ENCODE assay signal across 24 cellular contexts in the genomic region with DNA sequence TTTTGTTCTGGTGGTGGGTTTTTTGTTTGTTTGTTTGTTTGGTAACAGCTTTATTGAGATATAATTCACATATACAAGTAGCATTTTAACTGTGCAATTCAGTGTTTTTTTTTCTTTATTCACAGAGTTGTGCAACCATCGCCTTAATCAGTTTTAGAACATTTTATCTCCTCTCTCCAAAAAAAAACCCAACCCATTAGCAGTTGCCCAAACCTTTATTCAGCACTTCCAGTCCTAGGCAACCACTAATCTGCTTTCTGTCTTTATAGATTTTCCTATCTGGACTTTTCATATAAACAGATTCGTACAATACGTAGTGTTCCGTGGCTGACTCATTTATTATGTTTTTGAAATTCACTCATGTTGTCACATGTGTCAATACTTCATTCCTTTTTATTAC. TPM values are rescaled to one million over a fixed set of nuclear protein-coding genes. Genes with fewer than 3 reads are reported as not detected.
DNase-seq lines count a peak whose midpoint lies in the region; ATAC-seq, FAIRE-seq and TF ChIP-seq lines count a peak whose summit lies in the region.
"Had no signal": no experiment of that assay in that cellular context is flagged by ENCODE, and none has a peak within 500 bp of the region (broad histone marks: within the 10 kb centered on the region; RNA-seq: fewer than 3 reads in every experiment).

No MANE protein-coding gene starts in this region.

- POLR2A ChIA-PET in K562 (lab: Yijun Ruan, JAX): interaction anchor here (1.4 kb wide), 1 partner anchor 10 kb away, joined by 5 read pairs; no protein-coding TSS in a partner anchor

- in situ Hi-C loops in K562 (cut with MboI): no loop called here

- no peak for FAIRE-seq in K562 (lab: Jason Lieb, UNC)
- FAIRE-seq: G401.6, GM12892, GM18507 had no signal

- BruUV-seq in K562 (replicated peaks; lab: Mats Ljungman, UMichigan): no TSS peak

- TF ChIP-seq EP300 in K562 (IDR thresholded peaks at IDR 0.05; ENCODE audit: low read length): no peak

- H3K4me1 ChIP-seq in right atrium auricular region (peaks cover 0 to 5% of the 10 kb centered on the region in 2 donors), K562 (replicated peaks in 1 of 2; ENCODE audit: control insufficient read depth in 2 of 2, insufficient read depth in 2 of 2, low read length in 2 of 2) (0 out of 5 replicates have a peak, but pooled peaks cover 0 to 5% of the 10 kb centered on the region in 2 experiments), osteoblast (ENCODE audit: insufficient read depth, low read length) (peaks cover 8% of the 10 kb centered on the region)
- H3K4me1 ChIP-seq: HAP-1 had no signal

- no peak overlapping the region for H3K4me2 ChIP-seq in K562 (ENCODE audit: insufficient read depth, low read length)
- no peak overlapping the region for H3K4me2 ChIP-seq in osteoblast (ENCODE audit: insufficient read depth, low read length)
- H3K4me2 ChIP-seq: GM23338 had no signal

- no peak for DNase-seq in left cardiac atrium
- DNase-seq in right atrium auricular region (ENCODE audit: low spot score): no peak
- DNase-seq in K562 (ENCODE audit: extremely low read depth in 1 of 4, low spot score in 3 of 4): no peak
- DNase-seq in fibroblast of the aortic adventitia (ENCODE audit: low read depth): peak; percentile 59
- DNase-seq in osteoblast (ENCODE audit: insufficient read length, low spot score, missing footprints): no peak
- no peak for DNase-seq in kidney tubule cell (ENCODE audit: low spot score)
- DNase-seq in substantia nigra (lab: John Stamatoyannopoulos, UW): no peak
- DNase-seq: 8988T; AML-193; CD8-positive, alpha-beta memory T cell; Kasumi-1; MG63; NCI-H1048; NCI-H1417 treated with DMSO at 0.1 percent for 48 hours; NCI-H187; NCI-H446; NCI-H526 had no signal

- peak; percentile 50 to 87 for ATAC-seq in left cardiac atrium
- ATAC-seq in K562: no peak
- ATAC-seq in GM18502 (IDR thresholded peaks at IDR 0.05; ENCODE audit: poor library complexity, unreplicated experiment): no peak
- ATAC-seq: GM23338 had no signal

- no peaks in the 10 kb centered on the region for H3K27me3 ChIP-seq in right atrium auricular region
- H3K27me3 ChIP-seq in K562 (ENCODE audit: control insufficient read depth in 2 of 2, insufficient read depth in 2 of 2, low read length in 2 of 2): no peaks in the 10 kb centered on the region
- no peaks in the 10 kb centered on the region for H3K27me3 ChIP-seq in osteoblast (ENCODE audit: insufficient read depth, low read length)
- H3K27me3 ChIP-seq: MG63 had no signal

- H3K36me3 ChIP-seq in right atrium auricular region: no peaks in the 10 kb centered on the region
- peaks cover 14% of the 10 kb centered on the region; the same call in 1 of the 3 replicates for H3K36me3 ChIP-seq in K562 (ENCODE audit: control insufficient read depth, insufficient read depth, low read length)
- H3K36me3 ChIP-seq in osteoblast (ENCODE audit: insufficient read depth, low read length): no peaks in the 10 kb centered on the region

- TF ChIP-seq POLR2A in K562 (conservative IDR thresholded peaks at IDR 0.05): no peak

- H3K27ac ChIP-seq in right atrium auricular region (no peak overlapping the region), K562 (ENCODE audit: extremely low read depth, low read depth, low read length) (no peak overlapping the region), osteoblast (ENCODE audit: low read depth, low read length) (peak overlapping the region; percentile 4), substantia nigra (ENCODE audit: low read depth, low read length, poor library complexity, severe bottlenecking) (no peak overlapping the region)
- H3K27ac ChIP-seq: C4-2B had no signal

- no peak overlapping the region for H2AFZ ChIP-seq in K562 (ENCODE audit: low read depth, low read length)
- H2AFZ ChIP-seq in osteoblast (ENCODE audit: low read length): no peak overlapping the region
- H2AFZ ChIP-seq: GM23338 had no signal

- H3K9me1 ChIP-seq in K562 (ENCODE audit: control insufficient read depth, insufficient read depth, low read length): no peaks in the 10 kb centered on the region

- intact Hi-C loops in left cardiac atrium (cut with DNase I) (no loop called here), K562 (cut with micrococcal nuclease) (no loop called here)

- no peak overlapping the region for H3K9ac ChIP-seq in K562 (ENCODE audit: insufficient read depth in 1 of 2, low read depth in 2 of 2, low read length in 2 of 2)

- WGBS in K562 (ENCODE audit: insufficient coverage, low coverage, missing lambda C conversion rate): 47% methylated on average over 4 of the region's 4 CpGs

- TF ChIP-seq CTCF in right atrium auricular region (IDR thresholded peaks at IDR 0.05) (no peak), K562 (IDR thresholded peaks at IDR 0.05 in 2 of 3, conservative IDR thresholded peaks at IDR 0.05 in 1 of 3; ENCODE audit: insufficient read depth in 2 of 3, low read depth in 1 of 3, low read length in 3 of 3) (no peak), fibroblast of the aortic adventitia (IDR thresholded peaks at IDR 0.05; ENCODE audit: insufficient read depth, low read length) (no peak), osteoblast (IDR thresholded peaks at IDR 0.05; ENCODE audit: extremely low read depth, low read depth, low read length) (no peak)

- CTCF ChIA-PET in K562 (lab: Yijun Ruan, JAX; ENCODE audit: low intra/inter-chr PET ratio): no interaction called here

- H3K9me3 ChIP-seq in right atrium auricular region (peaks cover 0 to under 1% of the 10 kb centered on the region in 2 donors), K562 (replicated peaks; ENCODE audit: control insufficient read depth, insufficient read depth, low read depth, low read length) (no peaks in the 10 kb centered on the region), osteoblast (ENCODE audit: low read depth, low read length) (no peaks in the 10 kb centered on the region)
- H3K9me3 ChIP-seq: HAP-1 had no signal

- no peak overlapping the region for H3K4me3 ChIP-seq in right atrium auricular region
- H3K4me3 ChIP-seq in K562: no peak overlapping the region
- no peak overlapping the region for H3K4me3 ChIP-seq in fibroblast of the aortic adventitia (ENCODE audit: low read depth, low read length)
- H3K4me3 ChIP-seq in osteoblast (ENCODE audit: insufficient read depth, low read length): no peak overlapping the region
- H3K4me3 ChIP-seq: GM23338, HAP-1, MG63 had no signal

- TF ChIP-seq RAD21 in K562 (CRISPR knock-in tag; conservative IDR thresholded peaks at IDR 0.05 in 1 of 2, IDR thresholded peaks at IDR 0.05 in 1 of 2): no peak

- H4K20me1 ChIP-seq in K562 (replicated peaks; ENCODE audit: control insufficient read depth, insufficient read depth, low read length) (no peaks in the 10 kb centered on the region), osteoblast (ENCODE audit: insufficient read depth, low read length) (no peaks in the 10 kb centered on the region)

- no peaks in the 10 kb centered on the region for H3K79me2 ChIP-seq in K562 (ENCODE audit: control insufficient read depth, insufficient read depth, low read length)
- H3K79me2 ChIP-seq in osteoblast (ENCODE audit: insufficient read depth, low read length): no peaks in the 10 kb centered on the region

TF ChIP-seq in K562, 482 proteins besides CTCF, POLR2A, EP300 and RAD21 (continues in another document):
- no peak for TF ChIP-seq NELFE (IDR thresholded peaks at IDR 0.05; ENCODE audit: insufficient read depth, insufficient read length)
- no peak for TF ChIP-seq EGR1 (conservative IDR thresholded peaks at IDR 0.05)
- TF ChIP-seq, protein P1, sequence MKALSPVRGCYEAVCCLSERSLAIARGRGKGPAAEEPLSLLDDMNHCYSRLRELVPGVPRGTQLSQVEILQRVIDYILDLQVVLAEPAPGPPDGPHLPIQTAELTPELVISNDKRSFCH (CRISPR knock-in tag; IDR thresholded peaks at IDR 0.05): no peak
- TF ChIP-seq, protein P1 (tag; IDR thresholded peaks at IDR 0.05): no peak
- TF ChIP-seq DNMT1 (IDR thresholded peaks at IDR 0.05): no peak
- TF ChIP-seq, protein P2, sequence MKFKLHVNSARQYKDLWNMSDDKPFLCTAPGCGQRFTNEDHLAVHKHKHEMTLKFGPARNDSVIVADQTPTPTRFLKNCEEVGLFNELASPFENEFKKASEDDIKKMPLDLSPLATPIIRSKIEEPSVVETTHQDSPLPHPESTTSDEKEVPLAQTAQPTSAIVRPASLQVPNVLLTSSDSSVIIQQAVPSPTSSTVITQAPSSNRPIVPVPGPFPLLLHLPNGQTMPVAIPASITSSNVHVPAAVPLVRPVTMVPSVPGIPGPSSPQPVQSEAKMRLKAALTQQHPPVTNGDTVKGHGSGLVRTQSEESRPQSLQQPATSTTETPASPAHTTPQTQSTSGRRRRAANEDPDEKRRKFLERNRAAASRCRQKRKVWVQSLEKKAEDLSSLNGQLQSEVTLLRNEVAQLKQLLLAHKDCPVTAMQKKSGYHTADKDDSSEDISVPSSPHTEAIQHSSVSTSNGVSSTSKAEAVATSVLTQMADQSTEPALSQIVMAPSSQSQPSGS (CRISPR knock-in tag; IDR thresholded peaks at IDR 0.05): no peak
- TF ChIP-seq CEBPB (tag; IDR thresholded peaks at IDR 0.05): peak; percentile 90
- TF ChIP-seq PML (IDR thresholded peaks at IDR 0.05; ENCODE audit: low read length): no peak
- no peak for TF ChIP-seq ZNF561 (CRISPR knock-in tag; conservative IDR thresholded peaks at IDR 0.05)

RNA-seq across cellular contexts. Expression of a gene that starts 38.7 kb away (rescaled TPM):
- total RNA-seq in left cardiac atrium: 1 to 10 TPM; 1.6 to 2.0 TPM
- 1 to 10 TPM; 1.0 to 1.5 TPM for total RNA-seq in right atrium auricular region
- 9.8 and 66.1 TPM in 2 replicates for total RNA-seq in K562 (2011; cell fraction: chromatin; rRNA removed; ENCODE audit: low replicate concordance)
- 7.7 and 11.2 TPM in 2 replicates for total RNA-seq in K562 (2011; cell fraction: nucleolus; rRNA removed)
- total RNA-seq in K562 (2011; cell fraction: nucleoplasm; rRNA removed): 16.6 and 17.8 TPM in 2 replicates
- total RNA-seq in K562 (2014; rRNA removed): 18.1 and 18.9 TPM in 2 replicates
- total RNA-seq in K562 (2014; rRNA removed; fragmentation: Illumina TruSeq; extraction: Trizol): 36.6 and 40.0 TPM in 2 replicates
- 35.1 and 35.3 TPM in 2 replicates for total RNA-seq in K562 (2015; rRNA removed; fragmentation: Illumina TruSeq; extraction: Trizol)
- 20.1 and 28.4 TPM in 2 replicates for total RNA-seq in K562 (2021)
- polyA plus RNA-seq in K562 (2011; rRNA removed): 12.1 and 18.6 TPM in 2 replicates
- polyA plus RNA-seq in K562 (2011; cell fraction: cytosol; rRNA removed): 2.7 and 4.6 TPM in 2 replicates
- 6.4 and 7.4 TPM in 2 replicates for polyA plus RNA-seq in K562 (2011; cell fraction: nucleus; rRNA removed)
- 12.4 and 15.4 TPM in 2 replicates for polyA plus RNA-seq in K562 (2012)
- 21.9 and 26.7 TPM in 2 replicates for polyA plus RNA-seq in K562 (2014; fragmentation: Illumina TruSeq; extraction: Trizol)
- 10 to 100 TPM; 36.8 to 44.6 TPM for polyA plus RNA-seq in K562 (2014; fragmentation: Nextera tagmentation; extraction: Ambion mirVana)
- polyA plus RNA-seq in K562 (2014; rRNA removed): 17.5 and 18.5 TPM in 2 replicates
- 22.7 and 24.7 TPM in 2 replicates for polyA minus RNA-seq in K562 (2011; rRNA and poly(A)+ RNA removed)
- polyA minus RNA-seq in K562 (2011; cell fraction: cytosol; rRNA and poly(A)+ RNA removed): 6.3 and 10.4 TPM in 2 replicates
- 12.8 and 16.4 TPM in 2 replicates for polyA minus RNA-seq in K562 (2011; cell fraction: nucleus; rRNA and poly(A)+ RNA removed)
- 4.5 and 8.5 TPM in 2 replicates for total RNA-seq in fibroblast of the aortic adventitia (ENCODE audit: low replicate concordance)
- 5.1 and 6.5 TPM in 2 replicates for total RNA-seq in osteoblast

Comparison
In these comparisons a context has a peak if more than half of its experiments do, and no peak if none do; other contexts are left out.
1. ATAC-seq: peak in left cardiac atrium (2 of 2); none in K562 (single experiment) and GM18502 (single experiment).